ENCODE assay signal across 2 cellular contexts in genomic region chr1:248890549-248891498, GRCh38.
TF ChIP-seq lines count a peak whose summit lies in the region.

No MANE protein-coding gene starts in this region.

TF ChIP-seq in GM12891, 5 proteins besides CTCF, POLR2A, EP300 and RAD21:
- TF ChIP-seq PAX5 (IDR thresholded peaks at IDR 0.05; ENCODE audit: insufficient read depth, low read length, severe bottlenecking) (no peak), SPI1 (IDR thresholded peaks at IDR 0.05; ENCODE audit: low read depth, low read length) (no peak), TAF1 (IDR thresholded peaks at IDR 0.05; ENCODE audit: low read depth, low read length) (no peak), POLR2AphosphoS5 (IDR thresholded peaks at IDR 0.05; ENCODE audit: low read depth, low read length) (no peak), POU2F2 (IDR thresholded peaks at IDR 0.05; ENCODE audit: low read depth, low read length) (no peak)

TF ChIP-seq in H1, 55 proteins besides CTCF, POLR2A, EP300 and RAD21 (continued from another document):
- TF ChIP-seq PHF8 (conservative IDR thresholded peaks at IDR 0.05; ENCODE audit: low read depth, low read length) (no peak), ZNF274 (IDR thresholded peaks at IDR 0.05; ENCODE audit: borderline replicate concordance, extremely low read depth, low read length) (no peak), JUND (IDR thresholded peaks at IDR 0.05; ENCODE audit: low read length) (no peak), RBBP5 (IDR thresholded peaks at IDR 0.05; ENCODE audit: borderline replicate concordance, low read depth, low read length) (no peak), TAF7 (optimal IDR thresholded peaks at IDR 0.05; ENCODE audit: borderline replicate concordance, low read depth, low read length) (no peak), HDAC6 (IDR thresholded peaks at IDR 0.05; ENCODE audit: low read depth, low read length) (no peak), BACH1 (IDR thresholded peaks at IDR 0.05; ENCODE audit: low read length) (no peak), CBX8 (IDR thresholded peaks at IDR 0.05; ENCODE audit: borderline replicate concordance, low read depth, low read length) (no peak), CHD1 (IDR thresholded peaks at IDR 0.05; ENCODE audit: low read depth, low read length) (no peak), CREB1 (IDR thresholded peaks at IDR 0.05) (no peak), GABPA (IDR thresholded peaks at IDR 0.05; ENCODE audit: borderline replicate concordance, insufficient read depth, low read length) (no peak), NRF1 (IDR thresholded peaks at IDR 0.05; ENCODE audit: low read depth, low read length) (no peak), BRCA1 (IDR thresholded peaks at IDR 0.05; ENCODE audit: low read depth, low read length) (no peak), POLR2AphosphoS5 (IDR thresholded peaks at IDR 0.05; ENCODE audit: low read depth, low read length) (no peak), TCF12 (IDR thresholded peaks at IDR 0.05; ENCODE audit: low read depth, low read length) (no peak), FOSL1 (IDR thresholded peaks at IDR 0.05; ENCODE audit: insufficient read depth, low read depth, low read length) (no peak), EZH2 (IDR thresholded peaks at IDR 0.05; ENCODE audit: low read depth, low read length, severe bottlenecking) (no peak)
- TF ChIP-seq, protein P1, sequence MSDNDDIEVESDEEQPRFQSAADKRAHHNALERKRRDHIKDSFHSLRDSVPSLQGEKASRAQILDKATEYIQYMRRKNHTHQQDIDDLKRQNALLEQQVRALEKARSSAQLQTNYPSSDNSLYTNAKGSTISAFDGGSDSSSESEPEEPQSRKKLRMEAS (IDR thresholded peaks at IDR 0.05) = no peak
